13 cellular contexts compared by ENCODE assay signal in the genomic region with DNA sequence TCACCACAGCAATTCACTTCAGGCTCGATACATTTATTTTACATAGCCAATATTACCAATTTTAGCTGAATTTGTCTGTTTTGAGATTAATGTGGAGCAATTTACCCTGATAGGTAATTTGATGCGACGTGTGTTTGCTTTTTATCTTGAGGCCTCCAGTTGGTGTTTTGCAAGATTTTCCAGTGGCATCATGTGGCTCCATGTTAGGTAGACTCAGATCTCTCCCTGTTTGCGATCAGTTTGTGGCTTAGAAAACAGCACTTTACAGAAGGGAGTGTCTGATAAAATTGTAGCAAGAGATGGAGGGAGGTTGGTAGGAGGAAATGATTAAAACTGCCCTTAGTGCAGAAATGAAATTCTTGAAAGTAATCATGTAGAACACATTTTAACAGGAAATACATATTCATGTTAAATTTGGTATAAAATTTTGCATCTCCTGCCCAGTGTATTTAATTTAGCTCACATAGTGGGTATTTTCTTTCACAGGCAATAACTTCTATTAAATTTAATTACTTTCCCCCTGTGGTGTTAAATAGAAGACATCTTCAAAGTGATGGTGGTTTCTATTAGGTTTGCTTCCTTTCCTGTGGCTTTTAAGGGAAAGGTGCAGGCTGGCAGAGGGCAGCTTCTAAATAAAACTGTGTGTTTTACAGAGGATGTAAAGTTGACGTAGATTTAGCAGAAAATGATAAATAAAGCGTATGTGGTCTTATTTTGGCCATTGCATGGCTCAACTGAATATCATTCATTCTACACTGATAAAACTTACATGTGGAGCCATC.
A peak's percentile ranks its signal among the peaks of the same experiment; 100 is the strongest.
DNase-seq lines count a peak whose midpoint lies in the region; ATAC-seq and TF ChIP-seq lines count a peak whose summit lies in the region.
"Had no signal": no experiment of that assay in that cellular context is flagged by ENCODE, and none has a peak within 500 bp of the region (broad histone marks: within the 10 kb centered on the region; RNA-seq: fewer than 3 reads in every experiment).

No MANE protein-coding gene starts in this region.

- CTCF ChIA-PET in activated CD8-positive, alpha-beta memory T cell treated with anti-CD3 and anti-CD28 coated beads, Interleukin-2, amount 10 ng/mL, durations not matched to agents 7 days and 5 days (lab: Charles Lee): interaction anchor here (0.9 kb wide), 1 partner anchor 66 kb away, joined by 4 read pairs; no protein-coding TSS in a partner anchor
- CTCF ChIA-PET in Calu3 (lab: Charles Lee): no interaction called here

- H3K36me3 Mint-ChIP-seq in activated CD8-positive, alpha-beta memory T cell treated with anti-CD3 and anti-CD28 coated beads, Interleukin-2, amount 10 ng/mL, durations not matched to agents 7 days and 5 days: peaks cover 47% of the 10 kb centered on the region
- H3K36me3 Mint-ChIP-seq in type B pancreatic cell: peaks cover 4% of the 10 kb centered on the region
- no peaks in the 10 kb centered on the region for H3K36me3 Mint-ChIP-seq in Calu3 (ENCODE audit: insufficient read depth, unreplicated experiment)

- H3K4me1 Mint-ChIP-seq in activated CD8-positive, alpha-beta memory T cell treated with anti-CD3 and anti-CD28 coated beads, Interleukin-2, amount 10 ng/mL, durations not matched to agents 7 days and 5 days: peaks cover 39% of the 10 kb centered on the region
- H3K4me1 Mint-ChIP-seq in type B pancreatic cell (ENCODE audit: unreplicated experiment) (peaks cover 18% of the 10 kb centered on the region), Calu3 (ENCODE audit: low read depth, unreplicated experiment) (no peaks in the 10 kb centered on the region)

- peak overlapping the region; percentile 55 for H3K4me3 Mint-ChIP-seq in activated CD8-positive, alpha-beta memory T cell treated with anti-CD3 and anti-CD28 coated beads, Interleukin-2, amount 10 ng/mL, durations not matched to agents 7 days and 5 days
- no peak overlapping the region for H3K4me3 Mint-ChIP-seq in type B pancreatic cell
- H3K4me3 Mint-ChIP-seq in Calu3 (ENCODE audit: low read depth, unreplicated experiment): no peak overlapping the region

- intact Hi-C loops in Calu3 (cut with micrococcal nuclease; ENCODE audit: unreplicated experiment): no loop called here

- TF ChIP-seq CTCF in type B pancreatic cell (conservative IDR thresholded peaks at IDR 0.05): peak; percentile 21
- TF ChIP-seq CTCF in Calu3 (IDR thresholded peaks at IDR 0.05; ENCODE audit: unreplicated experiment): no peak

- H3K9me3 Mint-ChIP-seq in activated CD8-positive, alpha-beta memory T cell treated with anti-CD3 and anti-CD28 coated beads, Interleukin-2, amount 10 ng/mL, durations not matched to agents 7 days and 5 days (ENCODE audit: low read depth): no peaks in the 10 kb centered on the region
- H3K9me3 Mint-ChIP-seq in type B pancreatic cell: no peaks in the 10 kb centered on the region
- no peaks in the 10 kb centered on the region for H3K9me3 Mint-ChIP-seq in Calu3 (ENCODE audit: low read depth, unreplicated experiment)

- no peaks in the 10 kb centered on the region for H3K27me3 Mint-ChIP-seq in activated CD8-positive, alpha-beta memory T cell treated with anti-CD3 and anti-CD28 coated beads, Interleukin-2, amount 10 ng/mL, durations not matched to agents 7 days and 5 days
- H3K27me3 Mint-ChIP-seq in type B pancreatic cell (no peaks in the 10 kb centered on the region), Calu3 (ENCODE audit: unreplicated experiment) (no peaks in the 10 kb centered on the region)

- no peak for DNase-seq in activated CD8-positive, alpha-beta memory T cell treated with anti-CD3 and anti-CD28 coated beads, Interleukin-2, amount 10 ng/mL, durations not matched to agents 7 days and 5 days
- DNase-seq in activated CD8-positive, alpha-beta memory T cell treated with anti-CD3 and anti-CD28 coated beads, Interleukin-2, amount 50 U/mL, for 48 hours: no peak
- DNase-seq in type B pancreatic cell (ENCODE audit: extremely low spot score, unreplicated experiment) (no peak), Calu3 (no peak), MV-4-11 (lab: John Stamatoyannopoulos, UW) (no peak), NCI-H748 treated with DMSO at 0.1 percent for 48 hours (lab: John Stamatoyannopoulos, UW) (no peak)
- DNase-seq: central memory CD4-positive, alpha-beta T cell; HCEC 1CT; kidney; NCI-H82; testis had no signal

- BruUV-seq in Calu3 (replicated peaks; lab: Mats Ljungman, UMichigan): no TSS peak

- H3K27ac Mint-ChIP-seq in activated CD8-positive, alpha-beta memory T cell treated with anti-CD3 and anti-CD28 coated beads, Interleukin-2, amount 10 ng/mL, durations not matched to agents 7 days and 5 days: peak overlapping the region; percentile 89
- H3K27ac Mint-ChIP-seq in type B pancreatic cell (no peak overlapping the region), Calu3 (ENCODE audit: unreplicated experiment) (no peak overlapping the region)

- ATAC-seq in activated CD8-positive, alpha-beta memory T cell treated with anti-CD3 and anti-CD28 coated beads, Interleukin-2, amount 10 ng/mL, durations not matched to agents 7 days and 5 days: peak; percentile 40
- ATAC-seq in HG02759 (IDR thresholded peaks at IDR 0.05; ENCODE audit: unreplicated experiment): peak; percentile 20
- ATAC-seq in HG03469 (IDR thresholded peaks at IDR 0.05; ENCODE audit: unreplicated experiment): peak; percentile 17
